In genomic region chr12:47782372-47782770, GRCh38 we compare ENCODE assay signal across 12 cellular contexts. TPM values are rescaled to one million over a fixed set of nuclear protein-coding genes. Genes with fewer than 3 reads are reported as not detected.
DNase-seq lines count a peak whose midpoint lies in the region; ATAC-seq and TF ChIP-seq lines count a peak whose summit lies in the region.
"Had no signal": no experiment of that assay in that cellular context is flagged by ENCODE, and none has a peak within 500 bp of the region (broad histone marks: within the 10 kb centered on the region; RNA-seq: fewer than 3 reads in every experiment).

No MANE protein-coding gene starts in this region.

- TF ChIP-seq CTCF in RWPE2 (IDR thresholded peaks at IDR 0.05; ENCODE audit: poor library complexity, severe bottlenecking) (peak; percentile 29), GM13977 (IDR thresholded peaks at IDR 0.05; ENCODE audit: extremely low read depth, insufficient read depth, missing control alignments) (no peak)

- in situ Hi-C loops in GM13977 (cut with MboI; ENCODE audit: low pct_unique_long_range_greater_than_20kb, low sequenced_read_pairs, unreplicated experiment): no loop called here

- H3K9me3 Mint-ChIP-seq in central memory CD8-positive, alpha-beta T cell: no peaks in the 10 kb centered on the region

- peaks cover 24% of the 10 kb centered on the region for H3K36me3 Mint-ChIP-seq in central memory CD8-positive, alpha-beta T cell (ENCODE audit: insufficient read depth)

- no peaks in the 10 kb centered on the region for H3K27me3 Mint-ChIP-seq in central memory CD8-positive, alpha-beta T cell
- H3K27me3 Mint-ChIP-seq: B cell had no signal

- peak overlapping the region; percentile 20 for H3K27ac Mint-ChIP-seq in central memory CD8-positive, alpha-beta T cell (ENCODE audit: low read depth)

- peak overlapping the region; percentile 30; the same call in 1 of the 2 replicates for H3K27ac ChIP-seq in BLaER1
- H3K27ac ChIP-seq in RWPE2 (ENCODE audit: poor library complexity, severe bottlenecking): peak overlapping the region; percentile 53
- H3K27ac ChIP-seq in muscle layer of duodenum (ENCODE audit: low read length): peak overlapping the region; percentile 3

- H4K20me1 ChIP-seq in BLaER1: peaks cover 90% of the 10 kb centered on the region

- no peaks in the 10 kb centered on the region for H3K27me3 ChIP-seq in BLaER1
- H3K27me3 ChIP-seq in RWPE2 (ENCODE audit: insufficient read depth, poor library complexity, severe bottlenecking): no peaks in the 10 kb centered on the region
- no peaks in the 10 kb centered on the region for H3K27me3 ChIP-seq in muscle layer of duodenum (ENCODE audit: low read depth, low read length)

- peaks cover 66% of the 10 kb centered on the region for H3K36me3 ChIP-seq in BLaER1
- H3K36me3 ChIP-seq in RWPE2 (ENCODE audit: low read depth): peaks cover 54% of the 10 kb centered on the region
- peaks cover 43 to 57% of the 10 kb centered on the region in 2 donors for H3K36me3 ChIP-seq in muscle layer of duodenum (ENCODE audit: control insufficient read depth in 1 of 2, insufficient read depth in 2 of 2, low read length in 2 of 2)

- H3K9me3 ChIP-seq in BLaER1: no peaks in the 10 kb centered on the region
- H3K9me3 ChIP-seq in RWPE2 (ENCODE audit: severe bottlenecking): no peaks in the 10 kb centered on the region
- no peaks in the 10 kb centered on the region for H3K9me3 ChIP-seq in muscle layer of duodenum (ENCODE audit: control insufficient read depth in 1 of 2, low read length in 2 of 2)

- intact Hi-C loops in left colon (cut with DNase I, micrococcal nuclease): no loop called here

- H3K4me1 ChIP-seq in BLaER1 (peaks cover 51% of the 10 kb centered on the region), RWPE2 (ENCODE audit: insufficient read depth, poor library complexity, severe bottlenecking) (peaks cover 20% of the 10 kb centered on the region), muscle layer of duodenum (ENCODE audit: control insufficient read depth in 1 of 2, insufficient read depth in 2 of 2, low read length in 2 of 2) (peaks cover 0 to 18% of the 10 kb centered on the region in 2 donors)

- H3K4me2 ChIP-seq in BLaER1: peak overlapping the region; percentile 5; the same call in 1 of the 2 replicates

- ATAC-seq in RWPE2 (ENCODE audit: low read depth) (peak; percentile 45), GM21423 (IDR thresholded peaks at IDR 0.05; ENCODE audit: unreplicated experiment) (no peak), left colon (no peak)
- no peak for ATAC-seq in central memory CD8-positive, alpha-beta T cell (replicated peaks; ENCODE audit: extremely low read depth, poor library complexity, severe bottlenecking)
- ATAC-seq: HCT116, SK-N-SH treated with all-trans-retinoic acid at 6 μM for 48 hours had no signal

- H3K9ac ChIP-seq in BLaER1: peak overlapping the region; percentile 27; the same call in 1 of the 2 replicates

- DNase-seq in RWPE2 (ENCODE audit: low spot score) (no peak), GM13977 (ENCODE audit: low spot score) (no peak), amygdala (lab: John Stamatoyannopoulos, UW) (no peak), left colon (no peak)
- no peak for DNase-seq in central memory CD8-positive, alpha-beta T cell (ENCODE audit: low spot score in 2 of 2)
- DNase-seq: IMR-90 had no signal

- H3K4me3 ChIP-seq in BLaER1 (no peak overlapping the region), RWPE2 (ENCODE audit: severe bottlenecking) (no peak overlapping the region), muscle layer of duodenum (ENCODE audit: low read depth in 1 of 2, low read length in 2 of 2) (no peak overlapping the region)

- peaks cover 7% of the 10 kb centered on the region for H3K4me1 Mint-ChIP-seq in central memory CD8-positive, alpha-beta T cell

- H3K4me3 Mint-ChIP-seq in central memory CD8-positive, alpha-beta T cell: no peak overlapping the region
- H3K4me3 Mint-ChIP-seq: B cell had no signal

RNA-seq across cellular contexts. Expression of gene SLC48A1, which starts 9.3 kb away (rescaled TPM):
- total RNA-seq in left colon: 10 to 100 TPM; 18.1 to 18.9 TPM

RNA-seq across cellular contexts. Expression of gene RAPGEF3, which starts 23.7 kb away (rescaled TPM):
- 1 to 10 TPM; 8.5 to 9.7 TPM for total RNA-seq in left colon

RNA-seq across cellular contexts. Expression of gene HDAC7, which starts 37.3 kb away (rescaled TPM):
- 10 to 100 TPM; 21.6 to 25.6 TPM for total RNA-seq in left colon

RNA-seq across cellular contexts. Expression of gene ENDOU, which starts 57.1 kb away (rescaled TPM):
- total RNA-seq in left colon: not detected
- total RNA-seq: B cell had no signal

Comparison
In these comparisons a context has a peak if more than half of its experiments do, and no peak if none do; other contexts are left out.
1. H3K27ac ChIP-seq: peak in every context shown above with its lines; median percentile 53 in RWPE2; 30 in BLaER1; 3 in muscle layer of duodenum.